1 cellular context compared by ENCODE assay signal in genomic region chr22:30600925-30601324, GRCh38.
TF ChIP-seq lines count a peak whose summit lies in the region.

No MANE protein-coding gene starts in this region.

TF ChIP-seq in GM12878, 131 proteins besides CTCF, POLR2A, EP300 and RAD21:
- TF ChIP-seq ZNF592 (IDR thresholded peaks at IDR 0.05), result no peak
- TF ChIP-seq EGR1 (IDR thresholded peaks at IDR 0.05; ENCODE audit: borderline replicate concordance in 1 of 2, low read depth in 2 of 2, low read length in 2 of 2), result no peak
- no peak for TF ChIP-seq IRF4 (IDR thresholded peaks at IDR 0.05; ENCODE audit: low read depth, low read length)
- TF ChIP-seq TCF3 (IDR thresholded peaks at IDR 0.05; ENCODE audit: borderline replicate concordance, insufficient read depth, low read depth, low read length), result no peak
- no peak for TF ChIP-seq HCFC1 (IDR thresholded peaks at IDR 0.05; ENCODE audit: low read length)
